ENCODE assay signal across 12 cellular contexts in the genomic region with DNA sequence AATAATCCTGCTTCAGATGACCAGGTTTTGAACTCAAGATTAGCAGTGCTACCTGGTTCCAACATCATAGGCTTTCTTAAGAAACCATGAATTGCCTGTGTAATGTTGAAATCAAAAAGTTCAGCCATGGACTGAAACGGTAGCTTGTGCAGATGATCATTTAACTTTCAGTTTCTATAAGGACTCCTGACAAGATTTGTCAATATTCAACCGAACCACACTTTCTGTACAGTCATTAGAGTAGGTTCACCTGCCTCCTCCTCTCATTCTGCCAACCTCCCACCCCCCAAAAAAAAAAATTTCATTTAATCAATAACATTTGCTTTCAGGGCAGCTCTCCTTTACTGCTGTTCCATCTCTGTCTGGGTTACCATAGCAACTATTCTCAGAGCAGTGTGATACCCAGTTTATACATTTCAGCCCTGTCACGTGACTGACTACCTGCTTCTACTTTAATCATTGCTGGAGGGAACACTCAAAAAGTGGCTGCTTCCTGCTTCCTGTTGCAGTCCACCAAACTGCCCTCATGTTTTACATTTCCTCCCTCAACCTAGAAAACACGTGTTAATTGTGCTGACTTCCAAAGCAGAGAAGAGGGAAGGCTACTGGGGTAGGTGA.
DNase-seq lines count a peak whose midpoint lies in the region; ATAC-seq, FAIRE-seq and TF ChIP-seq lines count a peak whose summit lies in the region.
"Had no signal": no experiment of that assay in that cellular context is flagged by ENCODE, and none has a peak within 500 bp of the region (broad histone marks: within the 10 kb centered on the region; RNA-seq: fewer than 3 reads in every experiment).

No MANE protein-coding gene starts in this region.

- no peak for TF ChIP-seq POLR2A in GM12878 (IDR thresholded peaks at IDR 0.05; ENCODE audit: low read depth, low read length)

- H2AFZ ChIP-seq in GM12878 (ENCODE audit: control insufficient read depth, low read depth, low read length) = no peak overlapping the region

- H3K36me3 Mint-ChIP-seq in Caco-2 (ENCODE audit: insufficient read depth, unreplicated experiment) = no peaks in the 10 kb centered on the region
- H3K36me3 Mint-ChIP-seq: naive thymus-derived CD4-positive, alpha-beta T cell had no signal

- H3K9me3 ChIP-seq in GM12878 (replicated peaks; ENCODE audit: control insufficient read depth, insufficient read depth, low read length) (no peaks in the 10 kb centered on the region), aorta (ENCODE audit: control insufficient read depth, low read length) (no peaks in the 10 kb centered on the region), Caco-2 (no peaks in the 10 kb centered on the region)

- TF ChIP-seq CTCF in GM20000 (IDR thresholded peaks at IDR 0.05; ENCODE audit: extremely low read depth, missing control alignments) (no peak), GM12878 (IDR thresholded peaks at IDR 0.05 in 2 of 3, conservative IDR thresholded peaks at IDR 0.05 in 1 of 3; ENCODE audit: control insufficient read depth in 2 of 3, extremely low read depth in 1 of 3, insufficient read depth in 1 of 3, low read depth in 3 of 3, low read length in 3 of 3) (no peak), brain microvascular endothelial cell (IDR thresholded peaks at IDR 0.05; ENCODE audit: low read depth, low read length, missing control alignments) (no peak), Caco-2 (IDR thresholded peaks at IDR 0.05; ENCODE audit: insufficient read depth in 1 of 2, low read depth in 1 of 2, low read length in 1 of 2, severe bottlenecking in 1 of 2, unreplicated experiment in 1 of 2) (no peak)

- H3K27me3 ChIP-seq in GM12878 (replicated peaks in 1 of 2; ENCODE audit: control insufficient read depth in 2 of 2, insufficient read depth in 2 of 2, low read length in 1 of 2) (no peaks in the 10 kb centered on the region; a peak in 2 of 4 replicates), aorta (ENCODE audit: control insufficient read depth in 1 of 2, insufficient read depth in 2 of 2, low read length in 1 of 2) (no peaks in the 10 kb centered on the region), brain microvascular endothelial cell (replicated peaks) (no peaks in the 10 kb centered on the region), Caco-2 (replicated peaks; ENCODE audit: control insufficient read depth, insufficient read depth, low read length) (no peaks in the 10 kb centered on the region)

- no peak for TF ChIP-seq RAD21 in GM12878 (IDR thresholded peaks at IDR 0.05; ENCODE audit: insufficient read depth, low read depth, low read length)

- H3K79me2 ChIP-seq in GM12878 (ENCODE audit: control insufficient read depth, insufficient read depth, low read length) = no peaks in the 10 kb centered on the region

- WGBS in GM12878 (ENCODE audit: insufficient coverage, insufficient replicate concordance, low lambda C conversion rate, missing lambda C conversion rate) = 1% methylated on average over 4 of the region's 4 CpGs
- WGBS in aorta, 2 donors = 61 to 64% methylated on average over 4 of the region's 4 CpGs

- POLR2A ChIA-PET in GM12878 (lab: Charles Lee) = no interaction called here
- POLR2A ChIA-PET in Caco-2 (lab: Charles Lee) = no interaction called here

- TF ChIP-seq EP300 in GM12878 (IDR thresholded peaks at IDR 0.05; ENCODE audit: borderline replicate concordance in 1 of 2, control insufficient read depth in 1 of 2, low read depth in 2 of 2, low read length in 2 of 2) = no peak

- RAD21 ChIA-PET in GM12878 (lab: Charles Lee; ENCODE audit: unreplicated experiment) = no interaction called here

- H3K36me3 ChIP-seq in GM12878 (ENCODE audit: control insufficient read depth in 2 of 2, insufficient read depth in 2 of 2, low read length in 1 of 2) = no peaks in the 10 kb centered on the region
- no peaks in the 10 kb centered on the region for H3K36me3 ChIP-seq in aorta (ENCODE audit: control insufficient read depth in 1 of 2, insufficient read depth in 2 of 2, low read length in 1 of 2)
- no peaks in the 10 kb centered on the region for H3K36me3 ChIP-seq in brain microvascular endothelial cell (replicated peaks)
- H3K36me3 ChIP-seq in Caco-2 (ENCODE audit: control insufficient read depth, insufficient read depth, low read length) = no peaks in the 10 kb centered on the region

- no peaks in the 10 kb centered on the region for H4K20me1 ChIP-seq in GM12878 (ENCODE audit: control insufficient read depth, insufficient read depth)

- H3K4me2 ChIP-seq in GM12878 (ENCODE audit: control insufficient read depth, insufficient read depth) = no peak overlapping the region; the same call in 1 of the 2 replicates

- no TSS peak for BruUV-seq in GM12878 (replicated peaks; lab: Mats Ljungman, UMichigan)
- BruUV-seq in Caco-2 (replicated peaks; lab: Mats Ljungman, UMichigan) = no TSS peak

- ATAC-seq in GM18508 (IDR thresholded peaks at IDR 0.05; ENCODE audit: insufficient read depth, unreplicated experiment) (peak; percentile 94), HG03108 (IDR thresholded peaks at IDR 0.05; ENCODE audit: unreplicated experiment) (peak; percentile 90), GM12878 (peak; percentile 79), aorta (ENCODE audit: low FRiP score) (no peak)
- ATAC-seq: activated naive CD8-positive, alpha-beta T cell treated with anti-CD3 and anti-CD28 coated beads, Interleukin-2, amount 50 U/mL, for 24 hours; naive thymus-derived CD4-positive, alpha-beta T cell had no signal

- no peak overlapping the region for H3K9ac ChIP-seq in GM12878 (ENCODE audit: control insufficient read depth, insufficient read depth, low read length)

- CTCF ChIA-PET in GM12878 (lab: Yijun Ruan, JAX) (no interaction called here), Caco-2 (lab: Charles Lee) (no interaction called here)

- H3K4me1 Mint-ChIP-seq in Caco-2 (ENCODE audit: low read depth, unreplicated experiment) = no peaks in the 10 kb centered on the region

- SMC1A ChIA-PET in GM12878 (lab: Charles Lee; ENCODE audit: uncharacterized antibody, unreplicated experiment) = no interaction called here

- no peaks in the 10 kb centered on the region for H3K9me3 Mint-ChIP-seq in Caco-2 (ENCODE audit: unreplicated experiment)
- H3K9me3 Mint-ChIP-seq: activated naive CD8-positive, alpha-beta T cell treated with anti-CD3 and anti-CD28 coated beads, Interleukin-2, amount 50 U/mL, for 24 hours; T-helper 1 cell treated with Interleukin-12 subunit alpha and Interleukin-12 subunit beta and Interleukin-4 antibody, amounts not matched to agents 30 μg/mL and 1 μg/mL, for 36 hours had no signal

- peak; percentile 47 for FAIRE-seq in GM12878 (lab: Jason Lieb, UNC)

- peak; percentile 38 for DNase-seq in GM20000 (ENCODE audit: low spot score)
- DNase-seq in GM12878 (ENCODE audit: low read depth, low spot score) = peak; percentile 32
- no peak for DNase-seq in UCSD-AML1 (lab: John Stamatoyannopoulos, UW; ENCODE audit: unreplicated experiment)
- no peak for DNase-seq in aorta
- DNase-seq in brain microvascular endothelial cell = no peak
- no peak for DNase-seq in Caco-2
- DNase-seq: activated naive CD8-positive, alpha-beta T cell treated with anti-CD3 and anti-CD28 coated beads, Interleukin-2, amount 50 U/mL, for 24 hours; Kasumi-1; naive thymus-derived CD4-positive, alpha-beta T cell had no signal

- no peak overlapping the region for H3K4me3 Mint-ChIP-seq in Caco-2 (ENCODE audit: unreplicated experiment)
- H3K4me3 Mint-ChIP-seq: activated naive CD8-positive, alpha-beta T cell treated with anti-CD3 and anti-CD28 coated beads, Interleukin-2, amount 50 U/mL, for 24 hours; T-helper 1 cell treated with Interleukin-12 subunit alpha and Interleukin-12 subunit beta and Interleukin-4 antibody, amounts not matched to agents 30 μg/mL and 1 μg/mL, for 36 hours had no signal

- no peak overlapping the region for H3K4me3 ChIP-seq in GM12878
- no peak overlapping the region for H3K4me3 ChIP-seq in aorta (ENCODE audit: low read length in 2 of 2)
- no peak overlapping the region for H3K4me3 ChIP-seq in brain microvascular endothelial cell (ENCODE audit: low read depth, low read length)
- H3K4me3 ChIP-seq in Caco-2 (ENCODE audit: low read depth, low read length) = no peak overlapping the region

- in situ Hi-C loops in GM12878 (cut with MboI) = no loop called here
- in situ Hi-C loops in brain microvascular endothelial cell (cut with HindIII; ENCODE audit: low pct_ligation_motif_present, low sequenced_read_pairs) = no loop called here

- intact Hi-C loops in GM12878 (cut with micrococcal nuclease; ENCODE audit: unreplicated experiment) (no loop called here), aorta (cut with DNase I) (no loop called here), Caco-2 (cut with micrococcal nuclease; ENCODE audit: unreplicated experiment) (no loop called here)

- H3K4me1 ChIP-seq in GM12878 (ENCODE audit: control insufficient read depth, insufficient read depth, low read length) = no peaks in the 10 kb centered on the region
- H3K4me1 ChIP-seq in aorta (ENCODE audit: control insufficient read depth in 1 of 2, insufficient read depth in 2 of 2, low read length in 2 of 2) = no peaks in the 10 kb centered on the region
- H3K4me1 ChIP-seq in Caco-2 = no peaks in the 10 kb centered on the region

- H3K27ac ChIP-seq in GM12878 (ENCODE audit: control insufficient read depth, insufficient read depth) = no peak overlapping the region
- H3K27ac ChIP-seq in aorta (ENCODE audit: low read depth in 1 of 2, low read length in 2 of 2) = no peak overlapping the region
- no peak overlapping the region for H3K27ac ChIP-seq in brain microvascular endothelial cell

- no peak overlapping the region for H3K27ac Mint-ChIP-seq in Caco-2 (ENCODE audit: unreplicated experiment)
- H3K27ac Mint-ChIP-seq: activated naive CD8-positive, alpha-beta T cell treated with anti-CD3 and anti-CD28 coated beads, Interleukin-2, amount 50 U/mL, for 24 hours; T-helper 1 cell treated with Interleukin-12 subunit alpha and Interleukin-12 subunit beta and Interleukin-4 antibody, amounts not matched to agents 30 μg/mL and 1 μg/mL, for 36 hours had no signal

- H3K27me3 Mint-ChIP-seq in Caco-2 (ENCODE audit: insufficient read depth, unreplicated experiment) = peaks cover 3% of the 10 kb centered on the region
- H3K27me3 Mint-ChIP-seq: activated naive CD8-positive, alpha-beta T cell treated with anti-CD3 and anti-CD28 coated beads, Interleukin-2, amount 50 U/mL, for 24 hours had no signal

TF ChIP-seq in GM12878, 131 proteins besides CTCF, POLR2A, EP300 and RAD21 (continues in another document):
- TF ChIP-seq YBX1 (IDR thresholded peaks at IDR 0.05) (no peak), RAD51 (IDR thresholded peaks at IDR 0.05) (peak; percentile 92), NFYA (IDR thresholded peaks at IDR 0.05; ENCODE audit: borderline replicate concordance, low read depth, low read length) (no peak), BMI1 (IDR thresholded peaks at IDR 0.05; ENCODE audit: borderline replicate concordance) (0 out of 2 replicates have a peak, but pooled peaks have one; percentile 53)
- TF ChIP-seq, protein P1, sequence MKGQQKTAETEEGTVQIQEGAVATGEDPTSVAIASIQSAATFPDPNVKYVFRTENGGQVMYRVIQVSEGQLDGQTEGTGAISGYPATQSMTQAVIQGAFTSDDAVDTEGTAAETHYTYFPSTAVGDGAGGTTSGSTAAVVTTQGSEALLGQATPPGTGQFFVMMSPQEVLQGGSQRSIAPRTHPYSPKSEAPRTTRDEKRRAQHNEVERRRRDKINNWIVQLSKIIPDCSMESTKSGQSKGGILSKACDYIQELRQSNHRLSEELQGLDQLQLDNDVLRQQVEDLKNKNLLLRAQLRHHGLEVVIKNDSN (IDR thresholded peaks at IDR 0.05; ENCODE audit: borderline replicate concordance, extremely low read length, insufficient read depth, low read depth, low read length) = peak; percentile 60

Comparison
In these comparisons a context has a peak if more than half of its experiments do, and no peak if none do; other contexts are left out.
1. DNase-seq: peak in GM20000 (single experiment) and GM12878 (single experiment); none in UCSD-AML1 (single experiment), aorta (0 of 2), brain microvascular endothelial cell (single experiment) and Caco-2 (0 of 2).